Comparison of ENCODE assay signal across 1 cellular context in genomic region chr6:132730560-132730959, GRCh38.
TF ChIP-seq lines count a peak whose summit lies in the region.

No MANE protein-coding gene starts in this region.

TF ChIP-seq in HepG2, 621 proteins besides CTCF, POLR2A, EP300 and RAD21 (continued from another document and continues in another):
- TF ChIP-seq, protein P1, sequence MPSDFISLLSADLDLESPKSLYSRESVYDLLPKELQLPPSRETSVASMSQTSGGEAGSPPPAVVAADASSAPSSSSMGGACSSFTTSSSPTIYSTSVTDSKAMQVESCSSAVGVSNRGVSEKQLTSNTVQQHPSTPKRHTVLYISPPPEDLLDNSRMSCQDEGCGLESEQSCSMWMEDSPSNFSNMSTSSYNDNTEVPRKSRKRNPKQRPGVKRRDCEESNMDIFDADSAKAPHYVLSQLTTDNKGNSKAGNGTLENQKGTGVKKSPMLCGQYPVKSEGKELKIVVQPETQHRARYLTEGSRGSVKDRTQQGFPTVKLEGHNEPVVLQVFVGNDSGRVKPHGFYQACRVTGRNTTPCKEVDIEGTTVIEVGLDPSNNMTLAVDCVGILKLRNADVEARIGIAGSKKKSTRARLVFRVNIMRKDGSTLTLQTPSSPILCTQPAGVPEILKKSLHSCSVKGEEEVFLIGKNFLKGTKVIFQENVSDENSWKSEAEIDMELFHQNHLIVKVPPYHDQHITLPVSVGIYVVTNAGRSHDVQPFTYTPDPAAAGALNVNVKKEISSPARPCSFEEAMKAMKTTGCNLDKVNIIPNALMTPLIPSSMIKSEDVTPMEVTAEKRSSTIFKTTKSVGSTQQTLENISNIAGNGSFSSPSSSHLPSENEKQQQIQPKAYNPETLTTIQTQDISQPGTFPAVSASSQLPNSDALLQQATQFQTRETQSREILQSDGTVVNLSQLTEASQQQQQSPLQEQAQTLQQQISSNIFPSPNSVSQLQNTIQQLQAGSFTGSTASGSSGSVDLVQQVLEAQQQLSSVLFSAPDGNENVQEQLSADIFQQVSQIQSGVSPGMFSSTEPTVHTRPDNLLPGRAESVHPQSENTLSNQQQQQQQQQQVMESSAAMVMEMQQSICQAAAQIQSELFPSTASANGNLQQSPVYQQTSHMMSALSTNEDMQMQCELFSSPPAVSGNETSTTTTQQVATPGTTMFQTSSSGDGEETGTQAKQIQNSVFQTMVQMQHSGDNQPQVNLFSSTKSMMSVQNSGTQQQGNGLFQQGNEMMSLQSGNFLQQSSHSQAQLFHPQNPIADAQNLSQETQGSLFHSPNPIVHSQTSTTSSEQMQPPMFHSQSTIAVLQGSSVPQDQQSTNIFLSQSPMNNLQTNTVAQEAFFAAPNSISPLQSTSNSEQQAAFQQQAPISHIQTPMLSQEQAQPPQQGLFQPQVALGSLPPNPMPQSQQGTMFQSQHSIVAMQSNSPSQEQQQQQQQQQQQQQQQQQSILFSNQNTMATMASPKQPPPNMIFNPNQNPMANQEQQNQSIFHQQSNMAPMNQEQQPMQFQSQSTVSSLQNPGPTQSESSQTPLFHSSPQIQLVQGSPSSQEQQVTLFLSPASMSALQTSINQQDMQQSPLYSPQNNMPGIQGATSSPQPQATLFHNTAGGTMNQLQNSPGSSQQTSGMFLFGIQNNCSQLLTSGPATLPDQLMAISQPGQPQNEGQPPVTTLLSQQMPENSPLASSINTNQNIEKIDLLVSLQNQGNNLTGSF (CRISPR knock-in tag; IDR thresholded peaks at IDR 0.05): no peak
- TF ChIP-seq BORCS8-MEF2B (CRISPR knock-in tag; IDR thresholded peaks at IDR 0.05) (no peak), IRX3 (CRISPR knock-in tag; IDR thresholded peaks at IDR 0.05; ENCODE audit: borderline replicate concordance, low read depth) (no peak), ZC3H13 (CRISPR knock-in tag; IDR thresholded peaks at IDR 0.05) (no peak), ZNF563 (CRISPR knock-in tag; IDR thresholded peaks at IDR 0.05) (no peak), NR2F2 (IDR thresholded peaks at IDR 0.05; ENCODE audit: borderline replicate concordance, low read depth) (no peak), TBL1XR1 (IDR thresholded peaks at IDR 0.05; ENCODE audit: borderline replicate concordance, low read length, partially characterized antibody) (peak; percentile 32), ZBTB7B (CRISPR knock-in tag; IDR thresholded peaks at IDR 0.05) (no peak), RERE (CRISPR knock-in tag; IDR thresholded peaks at IDR 0.05; ENCODE audit: low read depth) (no peak), SNAPC2 (CRISPR knock-in tag; IDR thresholded peaks at IDR 0.05) (no peak), ZNF331 (CRISPR knock-in tag; IDR thresholded peaks at IDR 0.05) (no peak), ATF1 (CRISPR knock-in tag; IDR thresholded peaks at IDR 0.05) (no peak), ZNF549 (CRISPR knock-in tag; IDR thresholded peaks at IDR 0.05) (no peak), ZZZ3 (CRISPR knock-in tag; IDR thresholded peaks at IDR 0.05; ENCODE audit: borderline replicate concordance) (no peak), CBFB (CRISPR knock-in tag; IDR thresholded peaks at IDR 0.05) (no peak), RFX5 (IDR thresholded peaks at IDR 0.05; ENCODE audit: low read depth, low read length) (no peak), ZMYM3 (CRISPR knock-in tag; IDR thresholded peaks at IDR 0.05) (no peak), FOXC1 (CRISPR knock-in tag; IDR thresholded peaks at IDR 0.05; ENCODE audit: borderline replicate concordance) (no peak), ATF4 (CRISPR knock-in tag; IDR thresholded peaks at IDR 0.05) (peak in 1 of 2 experiments; percentile 87; a peak in 2 of 4 replicates), MTA1 (CRISPR knock-in tag; IDR thresholded peaks at IDR 0.05; ENCODE audit: borderline replicate concordance) (no peak), JUN (CRISPR knock-in tag; IDR thresholded peaks at IDR 0.05) (no peak), ZNF3 (CRISPR knock-in tag; IDR thresholded peaks at IDR 0.05) (no peak), TRIM24 (CRISPR knock-in tag; IDR thresholded peaks at IDR 0.05) (no peak)
- TF ChIP-seq, protein P2, sequence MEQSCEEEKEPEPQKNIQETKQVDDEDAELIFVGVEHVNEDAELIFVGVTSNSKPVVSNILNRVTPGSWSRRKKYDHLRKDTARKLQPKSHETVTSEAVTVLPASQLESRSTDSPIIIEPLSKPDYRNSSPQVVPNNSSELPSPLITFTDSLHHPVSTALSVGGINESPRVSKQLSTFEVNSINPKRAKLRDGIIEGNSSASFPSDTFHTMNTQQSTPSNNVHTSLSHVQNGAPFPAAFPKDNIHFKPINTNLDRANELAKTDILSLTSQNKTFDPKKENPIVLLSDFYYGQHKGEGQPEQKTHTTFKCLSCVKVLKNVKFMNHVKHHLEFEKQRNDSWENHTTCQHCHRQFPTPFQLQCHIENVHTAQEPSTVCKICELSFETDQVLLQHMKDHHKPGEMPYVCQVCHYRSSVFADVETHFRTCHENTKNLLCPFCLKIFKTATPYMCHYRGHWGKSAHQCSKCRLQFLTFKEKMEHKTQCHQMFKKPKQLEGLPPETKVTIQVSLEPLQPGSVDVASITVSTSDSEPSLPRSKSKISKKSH (CRISPR knock-in tag; IDR thresholded peaks at IDR 0.05; ENCODE audit: borderline replicate concordance): no peak
- TF ChIP-seq, protein P3, sequence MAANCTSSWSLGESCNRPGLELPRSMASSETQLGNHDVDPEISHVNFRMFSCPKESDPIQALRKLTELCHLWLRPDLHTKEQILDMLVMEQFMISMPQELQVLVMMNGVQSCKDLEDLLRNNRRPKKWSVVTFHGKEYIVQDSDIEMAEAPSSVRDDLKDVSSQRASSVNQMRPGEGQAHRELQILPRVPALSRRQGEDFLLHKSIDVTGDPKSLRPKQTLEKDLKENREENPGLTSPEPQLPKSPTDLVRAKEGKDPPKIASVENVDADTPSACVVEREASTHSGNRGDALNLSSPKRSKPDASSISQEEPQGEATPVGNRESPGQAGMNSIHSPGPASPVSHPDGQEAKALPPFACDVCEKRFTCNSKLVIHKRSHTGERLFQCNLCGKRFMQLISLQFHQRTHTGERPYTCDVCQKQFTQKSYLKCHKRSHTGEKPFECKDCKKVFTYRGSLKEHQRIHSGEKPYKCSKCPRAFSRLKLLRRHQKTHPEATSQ (CRISPR knock-in tag; IDR thresholded peaks at IDR 0.05; ENCODE audit: borderline replicate concordance): no peak
- TF ChIP-seq, protein P4, sequence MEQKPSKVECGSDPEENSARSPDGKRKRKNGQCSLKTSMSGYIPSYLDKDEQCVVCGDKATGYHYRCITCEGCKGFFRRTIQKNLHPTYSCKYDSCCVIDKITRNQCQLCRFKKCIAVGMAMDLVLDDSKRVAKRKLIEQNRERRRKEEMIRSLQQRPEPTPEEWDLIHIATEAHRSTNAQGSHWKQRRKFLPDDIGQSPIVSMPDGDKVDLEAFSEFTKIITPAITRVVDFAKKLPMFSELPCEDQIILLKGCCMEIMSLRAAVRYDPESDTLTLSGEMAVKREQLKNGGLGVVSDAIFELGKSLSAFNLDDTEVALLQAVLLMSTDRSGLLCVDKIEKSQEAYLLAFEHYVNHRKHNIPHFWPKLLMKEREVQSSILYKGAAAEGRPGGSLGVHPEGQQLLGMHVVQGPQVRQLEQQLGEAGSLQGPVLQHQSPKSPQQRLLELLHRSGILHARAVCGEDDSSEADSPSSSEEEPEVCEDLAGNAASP (CRISPR knock-in tag; IDR thresholded peaks at IDR 0.05; ENCODE audit: borderline replicate concordance): no peak
- TF ChIP-seq, protein P5, sequence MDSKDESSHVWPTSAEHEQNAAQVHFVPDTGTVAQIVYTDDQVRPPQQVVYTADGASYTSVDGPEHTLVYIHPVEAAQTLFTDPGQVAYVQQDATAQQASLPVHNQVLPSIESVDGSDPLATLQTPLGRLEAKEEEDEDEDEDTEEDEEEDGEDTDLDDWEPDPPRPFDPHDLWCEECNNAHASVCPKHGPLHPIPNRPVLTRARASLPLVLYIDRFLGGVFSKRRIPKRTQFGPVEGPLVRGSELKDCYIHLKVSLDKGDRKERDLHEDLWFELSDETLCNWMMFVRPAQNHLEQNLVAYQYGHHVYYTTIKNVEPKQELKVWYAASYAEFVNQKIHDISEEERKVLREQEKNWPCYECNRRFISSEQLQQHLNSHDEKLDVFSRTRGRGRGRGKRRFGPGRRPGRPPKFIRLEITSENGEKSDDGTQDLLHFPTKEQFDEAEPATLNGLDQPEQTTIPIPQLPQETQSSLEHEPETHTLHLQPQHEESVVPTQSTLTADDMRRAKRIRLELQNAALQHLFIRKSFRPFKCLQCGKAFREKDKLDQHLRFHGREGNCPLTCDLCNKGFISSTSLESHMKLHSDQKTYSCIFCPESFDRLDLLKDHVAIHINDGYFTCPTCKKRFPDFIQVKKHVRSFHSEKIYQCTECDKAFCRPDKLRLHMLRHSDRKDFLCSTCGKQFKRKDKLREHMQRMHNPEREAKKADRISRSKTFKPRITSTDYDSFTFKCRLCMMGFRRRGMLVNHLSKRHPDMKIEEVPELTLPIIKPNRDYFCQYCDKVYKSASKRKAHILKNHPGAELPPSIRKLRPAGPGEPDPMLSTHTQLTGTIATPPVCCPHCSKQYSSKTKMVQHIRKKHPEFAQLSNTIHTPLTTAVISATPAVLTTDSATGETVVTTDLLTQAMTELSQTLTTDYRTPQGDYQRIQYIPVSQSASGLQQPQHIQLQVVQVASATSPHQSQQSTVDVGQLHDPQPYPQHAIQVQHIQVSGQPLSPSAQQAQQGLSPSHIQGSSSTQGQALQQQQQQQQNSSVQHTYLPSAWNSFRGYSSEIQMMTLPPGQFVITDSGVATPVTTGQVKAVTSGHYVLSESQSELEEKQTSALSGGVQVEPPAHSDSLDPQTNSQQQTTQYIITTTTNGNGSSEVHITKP (CRISPR knock-in tag; IDR thresholded peaks at IDR 0.05; ENCODE audit: low read depth): no peak
- TF ChIP-seq, protein P6, sequence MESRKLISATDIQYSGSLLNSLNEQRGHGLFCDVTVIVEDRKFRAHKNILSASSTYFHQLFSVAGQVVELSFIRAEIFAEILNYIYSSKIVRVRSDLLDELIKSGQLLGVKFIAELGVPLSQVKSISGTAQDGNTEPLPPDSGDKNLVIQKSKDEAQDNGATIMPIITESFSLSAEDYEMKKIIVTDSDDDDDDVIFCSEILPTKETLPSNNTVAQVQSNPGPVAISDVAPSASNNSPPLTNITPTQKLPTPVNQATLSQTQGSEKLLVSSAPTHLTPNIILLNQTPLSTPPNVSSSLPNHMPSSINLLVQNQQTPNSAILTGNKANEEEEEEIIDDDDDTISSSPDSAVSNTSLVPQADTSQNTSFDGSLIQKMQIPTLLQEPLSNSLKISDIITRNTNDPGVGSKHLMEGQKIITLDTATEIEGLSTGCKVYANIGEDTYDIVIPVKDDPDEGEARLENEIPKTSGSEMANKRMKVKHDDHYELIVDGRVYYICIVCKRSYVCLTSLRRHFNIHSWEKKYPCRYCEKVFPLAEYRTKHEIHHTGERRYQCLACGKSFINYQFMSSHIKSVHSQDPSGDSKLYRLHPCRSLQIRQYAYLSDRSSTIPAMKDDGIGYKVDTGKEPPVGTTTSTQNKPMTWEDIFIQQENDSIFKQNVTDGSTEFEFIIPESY (CRISPR knock-in tag; IDR thresholded peaks at IDR 0.05): no peak
